ENCODE assay signal across 12 cellular contexts in the genomic region with DNA sequence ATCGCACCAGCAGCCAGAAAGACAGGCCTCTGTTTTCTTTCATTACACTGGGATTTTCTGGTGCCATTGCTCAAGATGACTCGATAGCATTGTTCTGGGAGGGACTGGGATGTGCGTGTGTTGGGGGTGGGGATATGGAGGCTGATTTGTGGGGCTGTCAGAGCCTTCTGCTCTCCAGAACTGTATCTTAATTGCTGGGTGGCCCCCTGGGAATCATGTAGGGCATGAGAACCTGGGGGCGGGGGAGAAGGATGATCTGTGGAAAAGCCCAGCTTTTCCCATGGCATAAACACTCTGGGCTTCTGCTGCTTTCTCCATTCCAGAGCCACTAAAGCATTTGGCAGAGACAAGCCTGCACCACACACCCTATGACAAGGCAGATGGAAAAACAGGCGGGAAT.
A peak's percentile ranks its signal among the peaks of the same experiment; 100 is the strongest.
DNase-seq lines count a peak whose midpoint lies in the region; ATAC-seq, FAIRE-seq and TF ChIP-seq lines count a peak whose summit lies in the region.
"Had no signal": no experiment of that assay in that cellular context is flagged by ENCODE, and none has a peak within 500 bp of the region (broad histone marks: within the 10 kb centered on the region; RNA-seq: fewer than 3 reads in every experiment).

No MANE protein-coding gene starts in this region.

- intact Hi-C loops in left ventricle myocardium inferior (cut with micrococcal nuclease) (no loop called here), sciatic nerve (cut with DNase I) (no loop called here), kidney (cut with DNase I) (no loop called here)

- TF ChIP-seq CTCF in left ventricle myocardium inferior (IDR thresholded peaks at IDR 0.05; ENCODE audit: borderline replicate concordance), result no peak
- no peak for TF ChIP-seq CTCF in kidney (IDR thresholded peaks at IDR 0.05; ENCODE audit: borderline replicate concordance, extremely low read depth, insufficient read depth)
- no peak for TF ChIP-seq CTCF in coronary artery (IDR thresholded peaks at IDR 0.05)

- peak; percentile 65 for ATAC-seq in sciatic nerve

- no peak overlapping the region for H3K9ac ChIP-seq in kidney (ENCODE audit: low read length in 2 of 2)

- H3K4me3 ChIP-seq in left ventricle myocardium inferior (no peak overlapping the region), kidney (ENCODE audit: low read length in 2 of 2) (no peak overlapping the region), coronary artery (no peak overlapping the region)

- H3K9me3 ChIP-seq in left ventricle myocardium inferior (replicated peaks) (peaks cover 2% of the 10 kb centered on the region), kidney (ENCODE audit: control insufficient read depth in 1 of 2, low read length in 2 of 2) (no peaks in the 10 kb centered on the region)

- FAIRE-seq in kidney (lab: Jason Lieb, UNC) (no peak), frontal cortex (lab: Jason Lieb, UNC) (no peak)
- FAIRE-seq: small intestine had no signal

- H3K4me1 ChIP-seq in left ventricle myocardium inferior (peaks cover 36% of the 10 kb centered on the region), kidney (ENCODE audit: control insufficient read depth in 1 of 2, insufficient read depth in 1 of 2, low read depth in 1 of 2, low read length in 2 of 2) (no peaks in the 10 kb centered on the region)

- H3K36me3 ChIP-seq in left ventricle myocardium inferior (no peaks in the 10 kb centered on the region), kidney (ENCODE audit: control insufficient read depth in 1 of 2, insufficient read depth in 2 of 2, low read length in 2 of 2) (no peaks in the 10 kb centered on the region)

- H3K27me3 ChIP-seq in left ventricle myocardium inferior (ENCODE audit: low read depth), result no peaks in the 10 kb centered on the region

- peak overlapping the region; percentile 78 for H3K27ac ChIP-seq in left ventricle myocardium inferior (replicated peaks)
- no peak overlapping the region for H3K27ac ChIP-seq in kidney (ENCODE audit: low read depth in 2 of 2, low read length in 2 of 2)
- no peak overlapping the region for H3K27ac ChIP-seq in coronary artery

- DNase-seq in GM03348 (ENCODE audit: low spot score) (peak; percentile 56), SK-N-DZ (ENCODE audit: low spot score) (peak; percentile 94), left ventricle myocardium inferior (no peak), sciatic nerve (ENCODE audit: low spot score) (no peak), NCI-H226 (no peak), kidney (no peak), coronary artery (ENCODE audit: low spot score) (no peak), frontal cortex (ENCODE audit: low spot score in 2 of 2) (no peak)
- DNase-seq: activated naive CD4-positive, alpha-beta T cell treated with Interleukin-2 at 50 U/mL for 16 hours; OCI-M1; small intestine; T-helper 2 cell had no signal

Comparison
In these comparisons a context has a peak if more than half of its experiments do, and no peak if none do; other contexts are left out.
1. DNase-seq: peak in GM03348 (single experiment) and SK-N-DZ (single experiment); none in left ventricle myocardium inferior (single experiment), sciatic nerve (single experiment), NCI-H226 (single experiment), kidney (single experiment), coronary artery (single experiment) and frontal cortex (0 of 2).